ENCODE assay signal across 15 cellular contexts in genomic region chr18:48125724-48126123, GRCh38.
"Had no signal": no experiment of that assay in that cellular context is flagged by ENCODE, and none has a peak within 500 bp of the region (broad histone marks: within the 10 kb centered on the region; RNA-seq: fewer than 3 reads in every experiment).

No MANE protein-coding gene starts in this region.

- DNase-seq: activated CD4-positive, alpha-beta memory T cell treated with anti-CD3 and anti-CD28 coated beads, Interleukin-2, amount 10 ng/mL, durations not matched to agents 7 days and 5 days; activated CD4-positive, alpha-beta T cell treated with anti-CD3 and anti-CD28 coated beads for 36 hours; activated effector memory CD4-positive, alpha-beta T cell treated with anti-CD3 and anti-CD28 coated beads, Interleukin-2, amount 50 U/mL, for 16 hours; activated T-cell treated with anti-CD3 and anti-CD28 coated beads, Interleukin-2, amount 50 U/mL, for 24 hours; effector CD4-positive, alpha-beta T cell; heart left ventricle; kidney; left ventricle myocardium inferior; mesenchymal stem cell; pancreas; stimulated activated CD4-positive, alpha-beta T cell treated with anti-CD3 and anti-CD28 coated beads, Interleukin-4, amount 100 ng/mL, for 1 hour; tibial artery; uterus had no signal

- FAIRE-seq: astrocyte, bronchial epithelial cell, kidney, pancreas had no signal
